Comparison of ENCODE assay signal across 8 cellular contexts in the genomic region with DNA sequence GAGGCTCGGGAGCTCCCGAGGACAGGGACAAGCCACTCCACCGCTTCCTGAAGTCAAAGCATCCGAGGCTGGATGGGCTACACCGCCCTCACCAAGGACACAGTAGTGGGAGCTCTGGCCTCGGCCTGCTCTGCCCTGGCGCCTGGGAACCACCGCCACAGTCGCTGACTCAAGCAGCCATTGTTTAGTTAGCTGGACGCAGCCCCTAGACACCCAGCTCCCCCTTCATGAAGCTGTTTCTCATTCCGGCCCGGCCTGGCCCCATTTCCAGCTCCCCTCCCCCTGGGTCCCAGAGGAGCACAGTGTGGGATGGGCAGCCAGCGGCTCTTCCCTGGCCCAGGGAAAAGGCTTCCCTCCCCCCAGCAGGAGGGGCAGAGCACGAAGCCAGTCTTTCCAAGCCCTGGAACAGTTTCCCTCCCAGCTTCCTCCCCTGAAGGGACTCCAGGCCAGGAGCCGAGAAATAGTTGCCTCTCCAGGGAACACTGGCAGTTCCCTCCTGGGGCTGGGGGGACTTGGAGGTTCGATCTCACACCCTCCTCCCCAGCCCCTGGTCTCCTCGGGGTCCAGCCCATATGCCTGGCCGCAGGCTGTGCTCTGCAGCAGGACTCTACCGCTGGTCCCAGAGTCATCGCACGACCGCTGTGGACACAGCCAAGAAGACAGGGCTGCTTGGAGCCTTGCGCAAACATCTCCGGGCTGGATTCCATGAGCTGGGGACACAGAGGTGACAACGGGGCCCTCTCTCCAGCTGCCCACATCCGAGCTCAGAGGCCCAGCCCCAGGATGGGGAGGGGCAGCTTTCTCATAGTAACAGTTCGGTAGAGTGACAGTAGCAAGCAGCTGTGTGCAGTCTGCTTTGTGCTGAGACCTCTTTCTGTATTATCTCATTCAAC. TPM values are rescaled to one million over a fixed set of nuclear protein-coding genes. Genes with fewer than 3 reads are reported as not detected.
DNase-seq lines count a peak whose midpoint lies in the region; ATAC-seq, FAIRE-seq and TF ChIP-seq lines count a peak whose summit lies in the region.

No MANE protein-coding gene starts in this region.

- DNase-seq in A549 (ENCODE audit: low read depth in 1 of 2, low spot score in 1 of 2) = peak in 1 of 2 experiments; percentile 44
- DNase-seq in HT-29 (ENCODE audit: low spot score) = peak; percentile 48
- DNase-seq in body of pancreas = peak; percentile 41 to 67 (median 52)
- peak; percentile 71 for DNase-seq in inferior parietal cortex (ENCODE audit: extremely low spot score)
- peak; percentile 98 for DNase-seq in smooth muscle cell of the brain vasculature (ENCODE audit: low read depth, low spot score)
- DNase-seq in activated CD8-positive, alpha-beta T cell treated with anti-CD3 and anti-CD28 coated beads for 36 hours = no peak
- no peak for DNase-seq in activated T-cell treated with anti-CD3 and anti-CD28 coated beads, Interleukin-2, amount 50 U/mL, for 4 hours
- no peak for DNase-seq in activated CD4-positive, alpha-beta T cell treated with anti-CD3 and anti-CD28 coated beads for 48 hours

- H3K4me1 ChIP-seq in A549 = peaks cover 67% of the 10 kb centered on the region
- H3K4me1 ChIP-seq in body of pancreas = peaks cover 61% of the 10 kb centered on the region

- peak overlapping the region; percentile 66 to 81 for H3K27ac ChIP-seq in A549
- H3K27ac ChIP-seq in body of pancreas = peak overlapping the region in 3 of 4 donors; percentile 28 to 79 (median 61)

- CTCF ChIA-PET in A549 (lab: Yijun Ruan, JAX) = interaction anchor here (0.6 to 1.8 kb wide), 7 partner anchors 9 to 345 kb away, joined by 3 to 7 read pairs (median 3); no protein-coding TSS in a partner anchor
- CTCF ChIA-PET in activated CD8-positive, alpha-beta T cell treated with anti-CD3 and anti-CD28 coated beads for 36 hours (lab: Charles Lee) = interaction anchor here (0.8 to 1.4 kb wide), 5 partner anchors 9 to 338 kb away, joined by 3 to 4 read pairs (median 3); no protein-coding TSS in a partner anchor

- H3K27ac Mint-ChIP-seq in activated CD8-positive, alpha-beta T cell treated with anti-CD3 and anti-CD28 coated beads for 36 hours = no peak overlapping the region

- H3K36me3 Mint-ChIP-seq in activated CD8-positive, alpha-beta T cell treated with anti-CD3 and anti-CD28 coated beads for 36 hours (ENCODE audit: low read depth) = no peaks in the 10 kb centered on the region
- H3K36me3 Mint-ChIP-seq in activated T-cell treated with anti-CD3 and anti-CD28 coated beads, Interleukin-2, amount 50 U/mL, for 4 hours (ENCODE audit: insufficient read depth) = no peaks in the 10 kb centered on the region

- no peak for TF ChIP-seq EP300 in A549 (IDR thresholded peaks at IDR 0.05)

- H3K27me3 Mint-ChIP-seq in activated CD8-positive, alpha-beta T cell treated with anti-CD3 and anti-CD28 coated beads for 36 hours = peaks cover 10% of the 10 kb centered on the region
- H3K27me3 Mint-ChIP-seq in activated T-cell treated with anti-CD3 and anti-CD28 coated beads, Interleukin-2, amount 50 U/mL, for 4 hours (ENCODE audit: low read depth) = peaks cover 1% of the 10 kb centered on the region

- H3K4me1 Mint-ChIP-seq in activated CD8-positive, alpha-beta T cell treated with anti-CD3 and anti-CD28 coated beads for 36 hours (ENCODE audit: low read depth) = peaks cover 23% of the 10 kb centered on the region
- H3K4me1 Mint-ChIP-seq in activated T-cell treated with anti-CD3 and anti-CD28 coated beads, Interleukin-2, amount 50 U/mL, for 4 hours (ENCODE audit: low read depth) = peaks cover 39% of the 10 kb centered on the region

- no peaks in the 10 kb centered on the region for H3K36me3 ChIP-seq in body of pancreas (replicated peaks in 1 of 2; ENCODE audit: insufficient read depth in 1 of 2, low read depth in 2 of 2)

- 35% methylated on average over 12 of the region's 27 CpGs for WGBS in A549 (ENCODE audit: missing lambda C conversion rate)
- WGBS in body of pancreas, 2 donors = 63 to 72% methylated on average over 16 to 27 of the region's 27 CpGs

- H3K9me3 Mint-ChIP-seq in activated CD8-positive, alpha-beta T cell treated with anti-CD3 and anti-CD28 coated beads for 36 hours = no peaks in the 10 kb centered on the region
- no peaks in the 10 kb centered on the region for H3K9me3 Mint-ChIP-seq in activated T-cell treated with anti-CD3 and anti-CD28 coated beads, Interleukin-2, amount 50 U/mL, for 4 hours

- TF ChIP-seq CTCF in A549 (IDR thresholded peaks at IDR 0.05) (no peak), body of pancreas (IDR thresholded peaks at IDR 0.05) (no peak)
- no peak for TF ChIP-seq CTCF in activated CD8-positive, alpha-beta T cell treated with anti-CD3 and anti-CD28 coated beads for 36 hours (IDR thresholded peaks at IDR 0.05)

- POLR2A ChIA-PET in A549 (lab: Yijun Ruan, JAX) = no interaction called here
- POLR2A ChIA-PET in activated CD8-positive, alpha-beta T cell treated with anti-CD3 and anti-CD28 coated beads for 36 hours (lab: Charles Lee) = interaction anchor here (1.0 kb wide), 2 partner anchors 9 to 16 kb away, joined by 3 to 4 read pairs; no protein-coding TSS in a partner anchor

- no peak overlapping the region for H3K4me3 Mint-ChIP-seq in activated CD8-positive, alpha-beta T cell treated with anti-CD3 and anti-CD28 coated beads for 36 hours
- H3K4me3 Mint-ChIP-seq in activated T-cell treated with anti-CD3 and anti-CD28 coated beads, Interleukin-2, amount 50 U/mL, for 4 hours = no peak overlapping the region

- FAIRE-seq in A549 (lab: Jason Lieb, UNC) = no peak

- peak overlapping the region; percentile 66 for H3K4me2 ChIP-seq in A549

- TF ChIP-seq RAD21 in A549 (conservative IDR thresholded peaks at IDR 0.05 in 1 of 2, IDR thresholded peaks at IDR 0.05 in 1 of 2) = no peak

- no peaks in the 10 kb centered on the region for H3K27me3 ChIP-seq in body of pancreas

- ATAC-seq in A549 (peak; percentile 48 to 69; a peak in 4 of 6 replicates), body of pancreas (peak; percentile 63)
- no peak for ATAC-seq in activated CD8-positive, alpha-beta T cell treated with anti-CD3 and anti-CD28 coated beads for 36 hours
- ATAC-seq in activated T-cell treated with anti-CD3 and anti-CD28 coated beads, Interleukin-2, amount 50 U/mL, for 4 hours = no peak

- TF ChIP-seq POLR2A in A549 (IDR thresholded peaks at IDR 0.05; ENCODE audit: low read length) (no peak), body of pancreas (IDR thresholded peaks at IDR 0.05) (peak in 2 of 3 donors; percentile 7 to 24)

- no peaks in the 10 kb centered on the region for H3K9me3 ChIP-seq in A549
- no peaks in the 10 kb centered on the region for H3K9me3 ChIP-seq in body of pancreas

- intact Hi-C loops in body of pancreas (cut with DNase I) = no loop called here
- intact Hi-C loops in activated CD8-positive, alpha-beta T cell treated with anti-CD3 and anti-CD28 coated beads for 36 hours (cut with micrococcal nuclease) = no loop called here

- H3K4me3 ChIP-seq in A549 (no peak overlapping the region), body of pancreas (no peak overlapping the region)

TF ChIP-seq in A549, 52 proteins besides CTCF, POLR2A, EP300 and RAD21:
- TF ChIP-seq BHLHE40 (IDR thresholded peaks at IDR 0.05; ENCODE audit: low read depth, low read length) (no peak), CEBPB (IDR thresholded peaks at IDR 0.05) (peak in 1 of 2 experiments; percentile 28; a peak in 2 of 4 replicates)

RNA-seq across cellular contexts. Expression of gene PLXND1, which starts 10.0 kb away (rescaled TPM):
- polyA plus RNA-seq in A549 (2011; rRNA removed) (26.8 and 49.3 TPM in 2 replicates), A549 (2017; fragmentation: RNase III; extraction: RNeasy Plus Mini Kit Qiagen cat#74134 plus additional on column Dnase treatment) (47.2 to 72.6 TPM (median 58.6 TPM) in 3 replicates)
- 37.6 and 41.4 TPM in 2 replicates for polyA plus RNA-seq in A549 (2012; cell fraction: cytosol; rRNA removed)
- polyA plus RNA-seq in A549 (2012; cell fraction: nucleus; rRNA removed) = 133 and 136 TPM in 2 replicates
- 49.8 and 54.9 TPM in 2 replicates for polyA minus RNA-seq in A549 (2011; rRNA and poly(A)+ RNA removed)
- total RNA-seq in HT-29 (2014; rRNA removed; shearing (Covaris generic)) = 23.8 and 30.5 TPM in 2 replicates
- 100 to 1,000 TPM in 1 of 2 donors, 10 to 100 TPM in 1; 47.7 to 135 TPM for total RNA-seq in body of pancreas
- total RNA-seq in activated CD8-positive, alpha-beta T cell treated with anti-CD3 and anti-CD28 coated beads for 36 hours = 10 to 100 TPM; 10.7 to 12.5 TPM
- total RNA-seq in activated T-cell treated with anti-CD3 and anti-CD28 coated beads, Interleukin-2, amount 50 U/mL, for 4 hours = 1 to 10 TPM; 4.8 to 6.2 (median 6.1) TPM

RNA-seq across cellular contexts. Expression of gene H1-8, which starts 53.5 kb away (rescaled TPM):
- polyA plus RNA-seq in A549 (2011; rRNA removed) (not detected in 2 replicates), A549 (2017; fragmentation: RNase III; extraction: RNeasy Plus Mini Kit Qiagen cat#74134 plus additional on column Dnase treatment) (not detected in 3 replicates)
- polyA plus RNA-seq in A549 (2012; cell fraction: cytosol; rRNA removed) = not detected in 2 replicates
- not detected in 2 replicates for polyA plus RNA-seq in A549 (2012; cell fraction: nucleus; rRNA removed)
- polyA minus RNA-seq in A549 (2011; rRNA and poly(A)+ RNA removed) = not detected in 2 replicates
- total RNA-seq in HT-29 (2014; rRNA removed; shearing (Covaris generic)) = not detected in 2 replicates
- not detected for total RNA-seq in body of pancreas
- total RNA-seq in activated CD8-positive, alpha-beta T cell treated with anti-CD3 and anti-CD28 coated beads for 36 hours = not detected
- total RNA-seq in activated T-cell treated with anti-CD3 and anti-CD28 coated beads, Interleukin-2, amount 50 U/mL, for 4 hours = not detected

Comparison
In these comparisons a context has a peak if more than half of its experiments do, and no peak if none do; other contexts are left out.
1. ATAC-seq: peak in A549 (2 of 2) and body of pancreas (single experiment); none in activated CD8-positive, alpha-beta T cell treated with anti-CD3 and anti-CD28 coated beads for 36 hours (single experiment) and activated T-cell treated with anti-CD3 and anti-CD28 coated beads, Interleukin-2, amount 50 U/mL, for 4 hours (0 of 2).
2. DNase-seq: peak in HT-29 (single experiment), body of pancreas (4 of 4), inferior parietal cortex (single experiment) and smooth muscle cell of the brain vasculature (single experiment); none in activated CD8-positive, alpha-beta T cell treated with anti-CD3 and anti-CD28 coated beads for 36 hours (single experiment), activated T-cell treated with anti-CD3 and anti-CD28 coated beads, Interleukin-2, amount 50 U/mL, for 4 hours (single experiment) and activated CD4-positive, alpha-beta T cell treated with anti-CD3 and anti-CD28 coated beads for 48 hours (single experiment).